In the genomic region with DNA sequence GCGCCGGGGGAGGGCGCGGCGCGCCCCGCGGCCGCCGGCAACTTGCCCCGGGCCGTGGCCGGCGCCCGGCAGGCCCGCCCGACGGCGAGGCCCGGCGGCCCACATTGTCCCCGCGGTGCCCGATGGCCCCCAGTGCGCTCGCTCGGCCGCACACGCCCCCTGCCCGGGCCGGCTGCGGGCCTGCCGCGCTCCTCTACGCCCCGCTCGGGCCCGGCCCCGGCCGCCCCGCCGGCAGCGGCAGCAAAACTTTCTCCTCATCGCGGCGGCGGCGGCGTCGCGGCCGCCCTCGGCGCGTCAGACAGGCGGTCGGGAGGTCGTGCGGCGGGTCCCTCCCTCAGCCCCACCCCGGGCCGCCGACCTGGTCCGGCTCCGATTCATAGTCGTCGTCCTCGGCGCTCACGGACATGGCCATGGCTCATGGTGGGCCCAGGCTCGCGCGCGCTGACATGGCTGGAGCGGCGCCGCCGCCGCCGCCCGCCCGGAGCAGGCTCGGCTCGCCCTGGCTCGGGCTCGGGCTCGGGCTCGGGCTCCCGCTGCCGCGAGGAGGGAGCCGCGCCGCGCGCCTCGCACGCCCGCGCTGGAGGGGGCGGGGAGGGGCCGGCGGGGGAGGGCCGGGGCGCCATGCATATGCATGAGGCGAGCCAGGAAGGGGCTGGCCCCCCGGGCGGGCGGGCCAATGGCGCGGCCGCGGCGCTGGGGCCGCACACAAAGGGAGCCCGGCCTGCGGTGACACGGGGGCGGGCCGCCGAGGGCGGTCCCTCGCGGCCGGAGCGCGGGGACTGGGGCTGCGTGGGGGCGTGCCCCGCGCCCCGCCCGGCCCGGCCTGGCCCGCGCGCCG, we compare ENCODE assay signal across 8 cellular contexts.
A peak's percentile ranks its signal among the peaks of the same experiment; 100 is the strongest.
DNase-seq lines count a peak whose midpoint lies in the region; ATAC-seq and TF ChIP-seq lines count a peak whose summit lies in the region.

No MANE protein-coding gene starts in this region.

- peak overlapping the region in 2 of 3 donors; percentile 56 to 63 for H3K27ac ChIP-seq in right lobe of liver

- peak; percentile 76 to 82 for DNase-seq in AML-193 (lab: John Stamatoyannopoulos, UW)
- peak; percentile 77 for DNase-seq in NCI-H345 treated with DMSO at 0.1 percent for 48 hours (lab: John Stamatoyannopoulos, UW; ENCODE audit: unreplicated experiment)
- peak; percentile 90 for DNase-seq in activated CD4-positive, alpha-beta T cell treated with anti-CD3 and anti-CD28 coated beads for 48 hours
- peak; percentile 57 for DNase-seq in dedifferentiated amniotic fluid mesenchymal stem cell (ENCODE audit: extremely low spot score)
- peak; percentile 94 to 95 (median 95) for DNase-seq in right lobe of liver
- peak; percentile 87 for DNase-seq in stimulated activated CD4-positive, alpha-beta T cell treated with anti-CD3 and anti-CD28 coated beads, Interleukin-4, amount 100 ng/mL, for 1 hour

- H3K36me3 ChIP-seq in right lobe of liver: no peaks in the 10 kb centered on the region

- ATAC-seq in GM19023 (IDR thresholded peaks at IDR 0.05; ENCODE audit: unreplicated experiment) (peak; percentile 90), HG03159 (IDR thresholded peaks at IDR 0.05; ENCODE audit: unreplicated experiment) (peak; percentile 84), right lobe of liver (peak; percentile 94 to 98 (median 96))

- peak overlapping the region; percentile 52 to 68 (median 52) for H3K4me3 ChIP-seq in right lobe of liver

- no peaks in the 10 kb centered on the region for H3K27me3 ChIP-seq in right lobe of liver

- intact Hi-C loops in right lobe of liver (cut with DNase I): no loop called here

- no peak for TF ChIP-seq CTCF in right lobe of liver (IDR thresholded peaks at IDR 0.05)

- peak; percentile 46 for TF ChIP-seq POLR2A in right lobe of liver (IDR thresholded peaks at IDR 0.05)

- H3K9me3 ChIP-seq in right lobe of liver: no peaks in the 10 kb centered on the region

- no CpG with 5 or more reads among the region's 138 CpGs for WGBS in right lobe of liver (ENCODE audit: insufficient coverage, low coverage, low lambda C conversion rate, missing lambda C conversion rate)

- peaks cover 0 to 6% (median 3%) of the 10 kb centered on the region in 4 donors for H3K4me1 ChIP-seq in right lobe of liver

Comparison
In these comparisons a context has a peak if more than half of its experiments do, and no peak if none do; other contexts are left out.
1. Peak in every context shown above with its lines: DNase-seq, ATAC-seq, H3K4me3 ChIP-seq and H3K27ac ChIP-seq.